In the genomic region with DNA sequence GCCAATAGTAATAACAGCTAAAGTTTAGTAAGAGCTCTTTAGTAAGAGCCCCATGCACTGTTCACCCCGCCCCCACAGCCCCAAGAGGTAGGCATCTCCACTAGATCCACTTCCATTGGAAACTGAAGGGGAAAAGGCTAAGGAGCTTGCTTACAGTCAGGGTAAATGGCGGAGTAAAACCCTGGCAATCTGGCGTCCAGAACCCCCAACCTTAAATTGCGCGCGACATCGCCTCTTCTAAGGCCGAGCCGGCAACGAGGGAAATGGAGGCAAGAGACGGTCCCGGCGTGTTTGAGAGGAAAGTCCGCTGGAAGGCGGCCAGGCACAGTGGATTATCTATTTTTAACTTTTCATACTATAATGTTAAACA, we compare ENCODE assay signal across 8 cellular contexts. TPM values are rescaled to one million over a fixed set of nuclear protein-coding genes. Genes with fewer than 3 reads are reported as not detected.
A peak's percentile ranks its signal among the peaks of the same experiment; 100 is the strongest.
DNase-seq lines count a peak whose midpoint lies in the region; ATAC-seq and TF ChIP-seq lines count a peak whose summit lies in the region.

No MANE protein-coding gene starts in this region.

- H3K27me3 ChIP-seq in Peyer's patch = no peaks in the 10 kb centered on the region
- H3K27me3 ChIP-seq in lung (ENCODE audit: control insufficient read depth, insufficient read depth) = no peaks in the 10 kb centered on the region
- no peaks in the 10 kb centered on the region for H3K27me3 ChIP-seq in tibial artery

- H3K9me3 ChIP-seq in Peyer's patch = no peaks in the 10 kb centered on the region
- no peaks in the 10 kb centered on the region for H3K9me3 ChIP-seq in lung (ENCODE audit: control insufficient read depth in 2 of 2, insufficient read depth in 1 of 2, low read length in 1 of 2)
- no peaks in the 10 kb centered on the region for H3K9me3 ChIP-seq in tibial artery

- H3K4me3 ChIP-seq in Peyer's patch (peak overlapping the region; percentile 63 to 99 (median 85)), lung (peak overlapping the region; percentile 79), tibial artery (peak overlapping the region; percentile 74 to 88)

- intact Hi-C loops in tibial artery (cut with DNase I; ENCODE audit: low total_unique reads) = loop anchor here (5.0 kb wide), 1 partner anchor 92 kb away; the partner anchor contains the start of genes CGGBP1 and ZNF654

- peak; percentile 9 for DNase-seq in COR-L47 (lab: John Stamatoyannopoulos, UW)
- no peak for DNase-seq in Peyer's patch
- DNase-seq in chondrocyte (ENCODE audit: low spot score) = no peak
- peak; percentile 30 for DNase-seq in lung (ENCODE audit: low spot score)
- peak in 1 of 2 donors; percentile 67 for DNase-seq in tibial artery
- DNase-seq in effector CD8-positive, alpha-beta T cell (lab: John Stamatoyannopoulos, UW) = no peak

- no peaks in the 10 kb centered on the region for H3K27me3 Mint-ChIP-seq in chondrocyte (ENCODE audit: low read depth)

- 0% methylated on average over 15 of the region's 15 CpGs for WGBS in lung, 2 donors

- H3K27ac ChIP-seq in Peyer's patch (peak overlapping the region; percentile 85 to 96 (median 91)), lung (ENCODE audit: low read depth in 1 of 2, low read length in 1 of 2) (peak overlapping the region in 1 of 2 donors; percentile 85), tibial artery (peak overlapping the region; percentile 92 to 95)

- peak overlapping the region; percentile 99 for H3K27ac Mint-ChIP-seq in chondrocyte (ENCODE audit: unreplicated experiment)

- H3K4me1 Mint-ChIP-seq in chondrocyte (ENCODE audit: low read depth) = peaks cover 24% of the 10 kb centered on the region

- no peak for TF ChIP-seq CTCF in Peyer's patch (IDR thresholded peaks at IDR 0.05)
- TF ChIP-seq CTCF in chondrocyte (IDR thresholded peaks at IDR 0.05) = no peak
- no peak for TF ChIP-seq CTCF in lung (IDR thresholded peaks at IDR 0.05; ENCODE audit: control extremely low read depth, extremely low read depth)
- TF ChIP-seq CTCF in tibial artery (IDR thresholded peaks at IDR 0.05) = no peak

- H3K4me3 Mint-ChIP-seq in chondrocyte (ENCODE audit: unreplicated experiment) = peak overlapping the region; percentile 94

- H3K9me3 Mint-ChIP-seq in chondrocyte (ENCODE audit: low read depth) = no peaks in the 10 kb centered on the region

- ATAC-seq in GM19372 (IDR thresholded peaks at IDR 0.05; ENCODE audit: low read depth, unreplicated experiment) = peak; percentile 22
- ATAC-seq in HG03378 (IDR thresholded peaks at IDR 0.05; ENCODE audit: unreplicated experiment) = peak; percentile 9
- peak; percentile 7 for ATAC-seq in lung (ENCODE audit: insufficient read depth, low FRiP score)

- H3K36me3 ChIP-seq in Peyer's patch = peaks cover 0 to 11% (median 0%) of the 10 kb centered on the region in 3 donors
- H3K36me3 ChIP-seq in lung (ENCODE audit: control insufficient read depth in 2 of 2, insufficient read depth in 2 of 2, low read length in 2 of 2) = peaks cover 1 to 5% of the 10 kb centered on the region in 2 donors
- peaks cover 0 to 10% (median 9%) of the 10 kb centered on the region in 3 donors for H3K36me3 ChIP-seq in tibial artery

- no peak for TF ChIP-seq POLR2A in Peyer's patch (IDR thresholded peaks at IDR 0.05)

- H3K4me1 ChIP-seq in Peyer's patch = peaks cover 0 to 25% (median 0%) of the 10 kb centered on the region in 4 donors
- H3K4me1 ChIP-seq in lung (ENCODE audit: control insufficient read depth in 2 of 2, insufficient read depth in 2 of 2, low read length in 2 of 2) = peaks cover 2 to 10% of the 10 kb centered on the region in 2 donors
- H3K4me1 ChIP-seq in tibial artery = peaks cover 0 to 28% (median 25%) of the 10 kb centered on the region in 4 donors

- H3K36me3 Mint-ChIP-seq in chondrocyte (ENCODE audit: low read depth) = no peaks in the 10 kb centered on the region

RNA-seq across cellular contexts. Expression of gene C3orf38, which starts 0.6 kb away (rescaled TPM):
- total RNA-seq in Peyer's patch (10 to 100 TPM; 17.4 to 23.8 (median 19.4) TPM), chondrocyte (25.4 to 28.6 TPM (median 27.0 TPM) in 3 replicates), lung (10 to 100 TPM; 18.4 to 36.7 TPM)
- 1 to 10 TPM; 6.2 to 9.0 TPM for polyA plus RNA-seq in lung

Comparison
In these comparisons a context has a peak if more than half of its experiments do, and no peak if none do; other contexts are left out.
1. DNase-seq: peak in COR-L47 (single experiment) and lung (single experiment); none in Peyer's patch (0 of 3), chondrocyte (single experiment) and effector CD8-positive, alpha-beta T cell (single experiment).
2. Peak in every context shown above with its lines, with median percentiles within 50 percentile points of each other: ATAC-seq and H3K4me3 ChIP-seq.